Comparison of ENCODE assay signal across 8 cellular contexts in genomic region chr18:55489742-55490055, GRCh38.
DNase-seq lines count a peak whose midpoint lies in the region; ATAC-seq and TF ChIP-seq lines count a peak whose summit lies in the region.

No MANE protein-coding gene starts in this region.

- CTCF ChIA-PET in activated CD8-positive, alpha-beta memory T cell treated with anti-CD3 and anti-CD28 coated beads, Interleukin-2, amount 10 ng/mL, durations not matched to agents 7 days and 5 days (lab: Charles Lee), result no interaction called here

- TF ChIP-seq CTCF in OCI-LY3 (IDR thresholded peaks at IDR 0.05; ENCODE audit: low read depth, low read length) (no peak), gastrocnemius medialis (IDR thresholded peaks at IDR 0.05 in 4 of 5, conservative IDR thresholded peaks at IDR 0.05 in 1 of 5) (no peak), osteocyte (IDR thresholded peaks at IDR 0.05) (no peak)

- peaks cover 100% of the 10 kb centered on the region for H4K20me1 ChIP-seq in OCI-LY3 (ENCODE audit: insufficient read depth, low read length)

- peaks cover 25% of the 10 kb centered on the region for H3K27me3 Mint-ChIP-seq in activated CD8-positive, alpha-beta memory T cell treated with anti-CD3 and anti-CD28 coated beads, Interleukin-2, amount 10 ng/mL, durations not matched to agents 7 days and 5 days
- H3K27me3 Mint-ChIP-seq in osteocyte (ENCODE audit: unreplicated experiment), result no peaks in the 10 kb centered on the region

- intact Hi-C loops in gastrocnemius medialis (cut with DNase I; ENCODE audit: low total_unique reads), result no loop called here

- H3K36me3 Mint-ChIP-seq in activated CD8-positive, alpha-beta memory T cell treated with anti-CD3 and anti-CD28 coated beads, Interleukin-2, amount 10 ng/mL, durations not matched to agents 7 days and 5 days, result no peaks in the 10 kb centered on the region
- H3K36me3 Mint-ChIP-seq in osteocyte (ENCODE audit: unreplicated experiment), result no peaks in the 10 kb centered on the region

- peak overlapping the region; percentile 16; the same call in 1 of the 2 replicates for H3K27ac ChIP-seq in OCI-LY3 (ENCODE audit: low read length)
- peak overlapping the region in 3 of 4 donors; percentile 0 to 45 (median 38) for H3K27ac ChIP-seq in gastrocnemius medialis

- TF ChIP-seq POLR2A in gastrocnemius medialis (IDR thresholded peaks at IDR 0.05), result no peak

- H3K4me2 ChIP-seq in OCI-LY3 (ENCODE audit: low read length), result peak overlapping the region; percentile 47

- H2AFZ ChIP-seq in OCI-LY3 (ENCODE audit: low read depth, low read length), result no peak overlapping the region

- H3K27me3 ChIP-seq in OCI-LY3 (ENCODE audit: low read depth, low read length) (no peaks in the 10 kb centered on the region), gastrocnemius medialis (no peaks in the 10 kb centered on the region)

- peak; percentile 20 for ATAC-seq in activated CD8-positive, alpha-beta memory T cell treated with anti-CD3 and anti-CD28 coated beads, Interleukin-2, amount 10 ng/mL, durations not matched to agents 7 days and 5 days
- ATAC-seq in HG03280 (IDR thresholded peaks at IDR 0.05; ENCODE audit: unreplicated experiment) (peak; percentile 57), gastrocnemius medialis (peak in 1 of 2 donors; percentile 21)

- no peak for DNase-seq in activated CD8-positive, alpha-beta memory T cell treated with anti-CD3 and anti-CD28 coated beads, Interleukin-2, amount 10 ng/mL, durations not matched to agents 7 days and 5 days
- no peak for DNase-seq in activated CD8-positive, alpha-beta memory T cell treated with anti-CD3 and anti-CD28 coated beads, Interleukin-2, amount 50 U/mL, for 4 hours
- no peak for DNase-seq in gastrocnemius medialis
- DNase-seq in GM03348 (ENCODE audit: low spot score), result no peak
- no peak for DNase-seq in osteocyte (ENCODE audit: extremely low spot score, unreplicated experiment)
- DNase-seq in effector CD8-positive, alpha-beta T cell (lab: John Stamatoyannopoulos, UW), result no peak

- in situ Hi-C loops in gastrocnemius medialis (cut with MboI; ENCODE audit: low sequenced_read_pairs in 4 of 4), result no loop called here

- no peak overlapping the region for H3K9ac ChIP-seq in OCI-LY3 (ENCODE audit: low read length)

- peaks cover 23% of the 10 kb centered on the region for H3K4me1 Mint-ChIP-seq in activated CD8-positive, alpha-beta memory T cell treated with anti-CD3 and anti-CD28 coated beads, Interleukin-2, amount 10 ng/mL, durations not matched to agents 7 days and 5 days
- peaks cover 11% of the 10 kb centered on the region for H3K4me1 Mint-ChIP-seq in osteocyte (ENCODE audit: unreplicated experiment)

- no peak overlapping the region for H3K4me3 Mint-ChIP-seq in activated CD8-positive, alpha-beta memory T cell treated with anti-CD3 and anti-CD28 coated beads, Interleukin-2, amount 10 ng/mL, durations not matched to agents 7 days and 5 days
- H3K4me3 Mint-ChIP-seq in osteocyte (ENCODE audit: unreplicated experiment), result no peak overlapping the region

- no peaks in the 10 kb centered on the region for H3K9me3 ChIP-seq in OCI-LY3 (ENCODE audit: insufficient read depth, low read length)
- no peaks in the 10 kb centered on the region for H3K9me3 ChIP-seq in gastrocnemius medialis

- peaks cover 100% of the 10 kb centered on the region for H3K79me2 ChIP-seq in OCI-LY3 (ENCODE audit: low read length)

- H3K27ac Mint-ChIP-seq in activated CD8-positive, alpha-beta memory T cell treated with anti-CD3 and anti-CD28 coated beads, Interleukin-2, amount 10 ng/mL, durations not matched to agents 7 days and 5 days, result no peak overlapping the region
- no peak overlapping the region for H3K27ac Mint-ChIP-seq in osteocyte (ENCODE audit: unreplicated experiment)

- H3K4me1 ChIP-seq in OCI-LY3 (ENCODE audit: low read length), result peaks cover 81% of the 10 kb centered on the region
- peaks cover 60 to 74% of the 10 kb centered on the region in 2 donors for H3K4me1 ChIP-seq in gastrocnemius medialis

- H3K36me3 ChIP-seq in OCI-LY3 (replicated peaks; ENCODE audit: low read depth, low read length) (peaks cover 74% of the 10 kb centered on the region), gastrocnemius medialis (no peaks in the 10 kb centered on the region)

- H3K9me3 Mint-ChIP-seq in activated CD8-positive, alpha-beta memory T cell treated with anti-CD3 and anti-CD28 coated beads, Interleukin-2, amount 10 ng/mL, durations not matched to agents 7 days and 5 days (ENCODE audit: low read depth), result no peaks in the 10 kb centered on the region
- H3K9me3 Mint-ChIP-seq in osteocyte (ENCODE audit: unreplicated experiment), result no peaks in the 10 kb centered on the region

- H3K4me3 ChIP-seq in OCI-LY3 (ENCODE audit: low read length) (peak overlapping the region; percentile 20), gastrocnemius medialis (no peak overlapping the region)
